ENCODE assay signal across 9 cellular contexts in genomic region chr10:63114031-63114814, GRCh38. TPM values are rescaled to one million over a fixed set of nuclear protein-coding genes. Genes with fewer than 3 reads are reported as not detected.
A peak's percentile ranks its signal among the peaks of the same experiment; 100 is the strongest.
DNase-seq lines count a peak whose midpoint lies in the region; ATAC-seq and TF ChIP-seq lines count a peak whose summit lies in the region.
"Had no signal": no experiment of that assay in that cellular context is flagged by ENCODE, and none has a peak within 500 bp of the region (broad histone marks: within the 10 kb centered on the region; RNA-seq: fewer than 3 reads in every experiment).

No MANE protein-coding gene starts in this region.

- TF ChIP-seq POLR2A in gastroesophageal sphincter (IDR thresholded peaks at IDR 0.05): no peak

- POLR2A ChIA-PET in RWPE1 (lab: Yijun Ruan, JAX; ENCODE audit: low non-redundant PET): no interaction called here

- H3K27me3 Mint-ChIP-seq in immature natural killer cell (ENCODE audit: low read depth in 3 of 3): peaks cover 2 to 7% (median 4%) of the 10 kb centered on the region in 3 donors

- H3K9me3 Mint-ChIP-seq in immature natural killer cell: no peaks in the 10 kb centered on the region

- peaks cover 3 to 28% (median 11%) of the 10 kb centered on the region in 3 donors for H3K4me1 ChIP-seq in gastroesophageal sphincter

- H3K27me3 ChIP-seq in gastroesophageal sphincter (no peaks in the 10 kb centered on the region), dorsolateral prefrontal cortex (no peaks in the 10 kb centered on the region)

- ATAC-seq in gastroesophageal sphincter (peak; percentile 87), sciatic nerve (peak; percentile 88)

- TF ChIP-seq CTCF in RWPE1 (conservative IDR thresholded peaks at IDR 0.05; ENCODE audit: low read depth) (no peak), gastroesophageal sphincter (IDR thresholded peaks at IDR 0.05) (no peak), dorsolateral prefrontal cortex (IDR thresholded peaks at IDR 0.05 in 54 of 56, conservative IDR thresholded peaks at IDR 0.05 in 2 of 56; ENCODE audit: low read depth in 1 of 56, partially characterized antibody in 56 of 56) (no peak)

- no peak overlapping the region for H3K4me3 Mint-ChIP-seq in immature natural killer cell

- no peaks in the 10 kb centered on the region for H3K36me3 ChIP-seq in gastroesophageal sphincter

- 7 to 39% methylated on average over 2 to 4 of the region's 4 CpGs for WGBS in gastroesophageal sphincter (ENCODE audit: low coverage in 1 of 2), 2 donors

- intact Hi-C loops in sciatic nerve (cut with DNase I): no loop called here
- intact Hi-C loops in dorsolateral prefrontal cortex (cut with DNase I): no loop called here

- H3K4me1 Mint-ChIP-seq in immature natural killer cell: no peaks in the 10 kb centered on the region

- no peak overlapping the region for H3K4me3 ChIP-seq in gastroesophageal sphincter
- H3K4me3 ChIP-seq in dorsolateral prefrontal cortex: no peak overlapping the region

- no peaks in the 10 kb centered on the region for H3K9me3 ChIP-seq in gastroesophageal sphincter

- CTCF ChIA-PET in RWPE1 (lab: Yijun Ruan, JAX): no interaction called here

- DNase-seq in ELR (ENCODE audit: low read depth) (peak; percentile 49), RWPE1 (ENCODE audit: low spot score) (peak; percentile 68), sciatic nerve (ENCODE audit: low spot score) (peak; percentile 81), Kasumi-1 (lab: John Stamatoyannopoulos, UW) (no peak), dorsolateral prefrontal cortex (no peak), D341Med (ENCODE audit: low spot score) (no peak), immature natural killer cell (no peak)
- DNase-seq: NCI-H146 had no signal

- H3K27ac ChIP-seq in RWPE1 (peak overlapping the region; percentile 90), gastroesophageal sphincter (peak overlapping the region; percentile 54 to 82 (median 78)), dorsolateral prefrontal cortex (peak overlapping the region in 1 of 59 donors; percentile 30)

- no peak overlapping the region for H3K27ac Mint-ChIP-seq in immature natural killer cell

- H3K36me3 Mint-ChIP-seq in immature natural killer cell: no peaks in the 10 kb centered on the region

- no peak for TF ChIP-seq EP300 in gastroesophageal sphincter (IDR thresholded peaks at IDR 0.05)

RNA-seq across cellular contexts. Expression of gene NRBF2, which starts 18.9 kb away (rescaled TPM):
- total RNA-seq in gastroesophageal sphincter: 10 to 100 TPM in 3 of 4 donors, 1 to 10 TPM in 1; 8.6 to 17.2 (median 12.3) TPM
- 16.0 TPM for total RNA-seq in sciatic nerve
- 10 to 100 TPM in 117 of 120 experiments, 1 to 10 TPM in 3; 8.6 to 26.3 (median 19.6) TPM for total RNA-seq in dorsolateral prefrontal cortex
- 10 to 100 TPM; 15.4 to 31.2 (median 15.6) TPM for polyA plus RNA-seq in immature natural killer cell

Comparison
In these comparisons a context has a peak if more than half of its experiments do, and no peak if none do; other contexts are left out.
1. DNase-seq: peak in ELR (single experiment), RWPE1 (single experiment) and sciatic nerve (single experiment); none in Kasumi-1 (0 of 2), dorsolateral prefrontal cortex (0 of 10), D341Med (single experiment) and immature natural killer cell (0 of 3).